ENCODE assay signal across 30 cellular contexts in genomic region chr7:67413670-67414069, GRCh38.
DNase-seq lines count a peak whose midpoint lies in the region; ATAC-seq, FAIRE-seq and TF ChIP-seq lines count a peak whose summit lies in the region.
"Had no signal": no experiment of that assay in that cellular context is flagged by ENCODE, and none has a peak within 500 bp of the region (broad histone marks: within the 10 kb centered on the region; RNA-seq: fewer than 3 reads in every experiment).

No MANE protein-coding gene starts in this region.

- CTCF ChIA-PET in H1 (lab: Charles Lee; ENCODE audit: partially characterized antibody) = interaction anchor here (1.6 kb wide), 1 partner anchor 35 kb away, joined by 4 read pairs; no protein-coding TSS in a partner anchor

- H2BK20ac ChIP-seq in H1 (ENCODE audit: low read length) = no peak overlapping the region

- no peak overlapping the region for H3K56ac ChIP-seq in H1 (replicated peaks; ENCODE audit: insufficient read length, low read depth, low read length)

- no peak overlapping the region for H4K91ac ChIP-seq in H1 (replicated peaks; ENCODE audit: insufficient read length, low read length)

- H3K27ac ChIP-seq in H1 (ENCODE audit: low read depth, low read length) (no peak overlapping the region), ovary (no peak overlapping the region)
- H3K27ac ChIP-seq: ascending aorta, cardiac muscle cell, esophagus muscularis mucosa, foreskin keratinocyte, heart right ventricle, pancreas, Peyer's patch, thoracic aorta, vagina had no signal

- no peaks in the 10 kb centered on the region for H3K79me2 ChIP-seq in H1 (ENCODE audit: control insufficient read depth in 1 of 2, insufficient read depth in 2 of 2, low read length in 2 of 2)

- WGBS in H1 (ENCODE audit: extremely low coverage in 1 of 2, insufficient coverage in 1 of 2, insufficient read length in 1 of 2, insufficient replicate concordance in 2 of 2, low coverage in 1 of 2, low lambda C conversion rate in 2 of 2, missing lambda C conversion rate in 1 of 2), 2 experiments = 60% methylated on average over 3 of the region's 3 CpGs; no CpG with 5 or more reads in 1 of the 2 experiments
- 66 to 75% (median 69%) methylated on average over 3 of the region's 3 CpGs for WGBS in ovary, 3 donors

- peak; percentile 91 for DNase-seq in NCI-H1092 (lab: John Stamatoyannopoulos, UW)
- peak; percentile 96 for DNase-seq in NCI-H2029 (lab: John Stamatoyannopoulos, UW)
- DNase-seq in NCI-H510A treated with DMSO at 0.1 percent for 48 hours (lab: John Stamatoyannopoulos, UW) = peak; percentile 89
- DNase-seq in H1 (ENCODE audit: low read depth in 1 of 2, low spot score in 2 of 2) = no peak
- no peak for DNase-seq in ovary
- DNase-seq: activated B cell treated with CpG ODN at 0.5 μM for 24 hours; activated CD4-positive, alpha-beta T cell treated with anti-CD3 and anti-CD28 coated beads, Interleukin-2, amount 50 U/mL, for 4 hours; activated CD8-positive, alpha-beta memory T cell treated with anti-CD3 and anti-CD28 coated beads, Interleukin-2, amount 50 U/mL, for 4 hours; C1 segment of cervical spinal cord; Calu3; EL; foreskin keratinocyte; GOT3; heart right ventricle; Kasumi-1; MV-4-11; NCI-H446 treated with DMSO at 0.1 percent for 48 hours; pancreas; Peyer's patch; small intestine had no signal

- no peak overlapping the region for H2AFZ ChIP-seq in H1 (ENCODE audit: low read length)

- H2BK12ac ChIP-seq in H1 (ENCODE audit: low read depth, low read length) = no peak overlapping the region

- H3K9ac ChIP-seq in H1 (replicated peaks in 1 of 4; ENCODE audit: extremely low read depth in 1 of 4, low read depth in 3 of 4, low read length in 3 of 4) = no peak overlapping the region

- H3K9me3 ChIP-seq in H1 (ENCODE audit: insufficient read depth in 2 of 2, low read depth in 1 of 2, low read length in 1 of 2) (peaks cover 7 to 11% of the 10 kb centered on the region in 2 experiments; a peak in 1 of 4 replicates), ovary (no peaks in the 10 kb centered on the region)
- H3K9me3 ChIP-seq: pancreas, Peyer's patch, thoracic aorta, vagina had no signal

- TF ChIP-seq POLR2A in H1 (IDR thresholded peaks at IDR 0.05; ENCODE audit: control extremely low read depth in 1 of 2, low read depth in 2 of 2, low read length in 2 of 2) (no peak), ovary (IDR thresholded peaks at IDR 0.05) (no peak)

- ATAC-seq in GM21723 (IDR thresholded peaks at IDR 0.05; ENCODE audit: unreplicated experiment) = no peak
- ATAC-seq in GM19467 (IDR thresholded peaks at IDR 0.05; ENCODE audit: unreplicated experiment) = no peak
- ATAC-seq in GM18867 (IDR thresholded peaks at IDR 0.05; ENCODE audit: unreplicated experiment) = no peak
- ATAC-seq: foreskin keratinocyte, heart right ventricle, HepG2, pancreas had no signal

- intact Hi-C loops in ovary (cut with DNase I) = no loop called here

- no peak overlapping the region for H4K8ac ChIP-seq in H1 (ENCODE audit: extremely low read depth, insufficient read depth, low read length)

- no peak for FAIRE-seq in H1 (lab: Jason Lieb, UNC)
- FAIRE-seq: GM12891, HepG2, pancreas, small intestine had no signal

- H3K4me1 ChIP-seq in H1 (replicated peaks in 1 of 4; ENCODE audit: control insufficient read depth in 3 of 4, insufficient read depth in 4 of 4, low read length in 3 of 4) = peaks cover 0 to 5% (median 0%) of the 10 kb centered on the region in 4 experiments; a peak in 3 of 7 replicates
- H3K4me1 ChIP-seq in ovary (ENCODE audit: insufficient read depth) = no peaks in the 10 kb centered on the region
- H3K4me1 ChIP-seq: ascending aorta, esophagus muscularis mucosa, foreskin keratinocyte, heart right ventricle, pancreas, Peyer's patch, vagina had no signal

- no peak overlapping the region for H3K18ac ChIP-seq in H1 (ENCODE audit: extremely low read depth, low read length)

- no peak for TF ChIP-seq RAD21 in H1 (IDR thresholded peaks at IDR 0.05 in 1 of 2, conservative IDR thresholded peaks at IDR 0.05 in 1 of 2; ENCODE audit: low read depth in 2 of 2, low read length in 2 of 2)

- no peak overlapping the region for H2AK5ac ChIP-seq in H1 (ENCODE audit: low read depth, low read length)

- TF ChIP-seq EP300 in H1 (IDR thresholded peaks at IDR 0.05; ENCODE audit: borderline replicate concordance in 1 of 2, low read depth in 2 of 2, low read length in 2 of 2) (no peak), ovary (IDR thresholded peaks at IDR 0.05) (no peak)

- peak overlapping the region in 1 of 2 experiments; percentile 13; a peak in 1 of 4 replicates for H3K4me2 ChIP-seq in H1 (ENCODE audit: insufficient read depth in 1 of 2, low read depth in 2 of 2, low read length in 2 of 2)

- no peaks in the 10 kb centered on the region for H3K23me2 ChIP-seq in H1 (ENCODE audit: low read depth, low read length)

- H3K36me3 ChIP-seq in H1 (ENCODE audit: control insufficient read depth in 2 of 4, insufficient read depth in 4 of 4, low read length in 3 of 4) (no peaks in the 10 kb centered on the region), ovary (no peaks in the 10 kb centered on the region)
- H3K36me3 ChIP-seq: ascending aorta, cardiac muscle cell, esophagus muscularis mucosa, heart right ventricle, pancreas, Peyer's patch, thoracic aorta, vagina had no signal

- H3K4ac ChIP-seq in H1 (replicated peaks; ENCODE audit: insufficient read length, low read depth, low read length) = no peak overlapping the region

- no peak overlapping the region for H3K23ac ChIP-seq in H1 (ENCODE audit: insufficient read length)

- H3K14ac ChIP-seq in H1 (ENCODE audit: insufficient read length) = no peak overlapping the region

- no peaks in the 10 kb centered on the region for H3K79me1 ChIP-seq in H1 (ENCODE audit: low read depth, low read length)

- no peak overlapping the region for H2BK120ac ChIP-seq in H1 (replicated peaks; ENCODE audit: low read depth, low read length)

- no peak overlapping the region for H3K4me3 ChIP-seq in H1 (ENCODE audit: extremely low read depth in 1 of 4, insufficient read depth in 2 of 4, low read depth in 3 of 4, low read length in 4 of 4)
- no peak overlapping the region for H3K4me3 ChIP-seq in ovary
- H3K4me3 ChIP-seq: ascending aorta, cardiac muscle cell, esophagus muscularis mucosa, heart right ventricle, pancreas, Peyer's patch, thoracic aorta, vagina had no signal

- no peak overlapping the region for H4K5ac ChIP-seq in H1 (ENCODE audit: insufficient read length, low read depth, low read length)

- no peak overlapping the region for H2BK5ac ChIP-seq in H1 (ENCODE audit: low read depth, low read length)

- POLR2A ChIA-PET in H1 (lab: Charles Lee; ENCODE audit: partially characterized antibody) = interaction anchor here (1.0 kb wide), 1 partner anchor 21 kb away, joined by 5 read pairs; no protein-coding TSS in a partner anchor

- H2BK15ac ChIP-seq in H1 (ENCODE audit: low read length) = no peak overlapping the region

- no peaks in the 10 kb centered on the region for H4K20me1 ChIP-seq in H1 (replicated peaks in 1 of 2; ENCODE audit: control insufficient read depth in 1 of 2, insufficient read depth in 2 of 2, low read length in 2 of 2)

- TF ChIP-seq CTCF in H1 (IDR thresholded peaks at IDR 0.05; ENCODE audit: control extremely low read depth in 1 of 3, insufficient read depth in 1 of 3, low read depth in 1 of 3, low read length in 3 of 3) = no peak
- no peak for TF ChIP-seq CTCF in ovary (IDR thresholded peaks at IDR 0.05)

- H3K27me3 ChIP-seq in H1 (replicated peaks in 1 of 4; ENCODE audit: control insufficient read depth in 3 of 4, extremely low read depth in 1 of 4, insufficient read depth in 3 of 4, low read length in 3 of 4) = no peaks in the 10 kb centered on the region
- H3K27me3 ChIP-seq in ovary = no peaks in the 10 kb centered on the region
- H3K27me3 ChIP-seq: ascending aorta, esophagus muscularis mucosa, foreskin keratinocyte, pancreas, Peyer's patch, vagina had no signal

TF ChIP-seq in H1, 55 proteins besides CTCF, POLR2A, EP300 and RAD21:
- TF ChIP-seq YY1 (IDR thresholded peaks at IDR 0.05; ENCODE audit: low read depth, low read length) (no peak), NANOG (IDR thresholded peaks at IDR 0.05; ENCODE audit: insufficient read depth, low read depth, low read length, poor library complexity, severe bottlenecking) (peak; percentile 61)

Comparison
In these comparisons a context has a peak if more than half of its experiments do, and no peak if none do; other contexts are left out.
1. DNase-seq: peak in NCI-H1092 (single experiment), NCI-H2029 (single experiment) and NCI-H510A treated with DMSO at 0.1 percent for 48 hours (single experiment); none in H1 (0 of 2) and ovary (0 of 5).